In the genomic region with DNA sequence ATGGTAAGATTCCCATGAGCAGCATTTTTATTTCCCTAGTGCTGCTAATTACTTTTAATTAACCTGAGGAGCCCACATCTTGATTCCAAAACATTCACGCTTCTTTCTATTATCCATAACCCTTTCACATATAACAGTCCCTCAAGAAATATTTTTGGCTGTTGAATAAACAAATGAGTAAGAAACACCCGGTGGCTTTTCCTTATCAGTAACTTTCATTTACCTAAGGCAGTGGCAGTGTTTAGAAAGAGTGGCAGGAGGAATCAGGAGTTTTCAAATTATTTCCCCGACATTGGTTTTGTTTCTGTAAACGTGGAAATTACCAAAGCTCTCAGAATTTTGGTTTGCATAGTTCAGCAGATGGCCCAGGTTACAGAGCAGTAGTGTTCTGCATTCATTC, we compare ENCODE assay signal across 26 cellular contexts.
"Had no signal": no experiment of that assay in that cellular context is flagged by ENCODE, and none has a peak within 500 bp of the region (broad histone marks: within the 10 kb centered on the region; RNA-seq: fewer than 3 reads in every experiment).

No MANE protein-coding gene starts in this region.

- H3K36me3 ChIP-seq: lower lobe of right lung, prostate gland, spleen, tibial nerve, uterus had no signal

- H3K9me3 ChIP-seq: lower lobe of right lung, prostate gland, spleen, tibial nerve, uterus had no signal

- H3K36me3 Mint-ChIP-seq: immature natural killer cell; mesothelial cell of epicardium; naive thymus-derived CD4-positive, alpha-beta T cell; stimulated activated effector memory CD8-positive, alpha-beta T cell treated with anti-CD3 and anti-CD28 coated beads, Interleukin-12 subunit alpha, Interleukin-12 subunit beta, amount 100 ng/mL, for 72 hours; type B pancreatic cell had no signal

- H3K4me1 Mint-ChIP-seq: immature natural killer cell; mesothelial cell of epicardium; naive thymus-derived CD4-positive, alpha-beta T cell; neural crest cell; stimulated activated effector memory CD8-positive, alpha-beta T cell treated with anti-CD3 and anti-CD28 coated beads, Interleukin-12 subunit alpha, Interleukin-12 subunit beta, amount 100 ng/mL, for 72 hours; stimulated activated naive CD8-positive, alpha-beta T cell treated with anti-CD3 and anti-CD28 coated beads, Interleukin-15, amount 100 ng/mL, for 72 hours had no signal

- H3K27me3 ChIP-seq: spleen, tibial nerve, uterus had no signal

- H2AFZ ChIP-seq: parathyroid adenoma had no signal

- H3K9ac ChIP-seq: parathyroid adenoma had no signal

- H3K79me2 ChIP-seq: parathyroid adenoma had no signal

- H3K4me1 ChIP-seq: lower lobe of right lung, parathyroid adenoma, prostate gland, tibial nerve, uterus had no signal

- DNase-seq: head of caudate nucleus; hypothalamus; immature natural killer cell; kidney; lower lobe of right lung; mesendoderm; naive thymus-derived CD4-positive, alpha-beta T cell; nucleus accumbens; retina; right cardiac atrium; spleen; stimulated activated CD4-positive, alpha-beta T cell treated with anti-CD3 and anti-CD28 coated beads, Interleukin-4, amount 100 ng/mL, for 24 hours; stimulated activated naive CD4-positive, alpha-beta T cell; stimulated activated naive CD8-positive, alpha-beta T cell treated with anti-CD3 and anti-CD28 coated beads, Interleukin-15, amount 100 ng/mL, for 72 hours; substantia nigra; uterus had no signal

- H3K4me3 Mint-ChIP-seq: immature natural killer cell; mesothelial cell of epicardium; naive thymus-derived CD4-positive, alpha-beta T cell; nephron; neural crest cell; stimulated activated effector memory CD8-positive, alpha-beta T cell treated with anti-CD3 and anti-CD28 coated beads, Interleukin-12 subunit alpha, Interleukin-12 subunit beta, amount 100 ng/mL, for 72 hours; stimulated activated naive CD8-positive, alpha-beta T cell treated with anti-CD3 and anti-CD28 coated beads, Interleukin-15, amount 100 ng/mL, for 72 hours; type B pancreatic cell had no signal

- H3K27ac Mint-ChIP-seq: immature natural killer cell; mesothelial cell of epicardium; naive thymus-derived CD4-positive, alpha-beta T cell; nephron; stimulated activated effector memory CD8-positive, alpha-beta T cell treated with anti-CD3 and anti-CD28 coated beads, Interleukin-12 subunit alpha, Interleukin-12 subunit beta, amount 100 ng/mL, for 72 hours; stimulated activated naive CD8-positive, alpha-beta T cell treated with anti-CD3 and anti-CD28 coated beads, Interleukin-15, amount 100 ng/mL, for 72 hours; type B pancreatic cell had no signal

- H3K9me3 Mint-ChIP-seq: mesothelial cell of epicardium, nephron, neural crest cell, type B pancreatic cell had no signal

- ATAC-seq: naive thymus-derived CD4-positive, alpha-beta T cell; right cardiac atrium; sciatic nerve; stimulated activated effector memory CD8-positive, alpha-beta T cell treated with anti-CD3 and anti-CD28 coated beads, Interleukin-12 subunit alpha, Interleukin-12 subunit beta, amount 100 ng/mL, for 72 hours; stimulated activated naive CD8-positive, alpha-beta T cell treated with anti-CD3 and anti-CD28 coated beads, Interleukin-15, amount 100 ng/mL, for 72 hours had no signal

- H3K27me3 Mint-ChIP-seq: naive thymus-derived CD4-positive, alpha-beta T cell; stimulated activated naive CD8-positive, alpha-beta T cell treated with anti-CD3 and anti-CD28 coated beads, Interleukin-15, amount 100 ng/mL, for 72 hours; type B pancreatic cell had no signal

- H3K4me3 ChIP-seq: lower lobe of right lung, prostate gland, skin epidermis, spleen, tibial nerve, uterus had no signal

- H3K27ac ChIP-seq: lower lobe of right lung, parathyroid adenoma, prostate gland, skin epidermis, tibial nerve, uterus had no signal
